Comparison of ENCODE assay signal across 1 cellular context in the genomic region with DNA sequence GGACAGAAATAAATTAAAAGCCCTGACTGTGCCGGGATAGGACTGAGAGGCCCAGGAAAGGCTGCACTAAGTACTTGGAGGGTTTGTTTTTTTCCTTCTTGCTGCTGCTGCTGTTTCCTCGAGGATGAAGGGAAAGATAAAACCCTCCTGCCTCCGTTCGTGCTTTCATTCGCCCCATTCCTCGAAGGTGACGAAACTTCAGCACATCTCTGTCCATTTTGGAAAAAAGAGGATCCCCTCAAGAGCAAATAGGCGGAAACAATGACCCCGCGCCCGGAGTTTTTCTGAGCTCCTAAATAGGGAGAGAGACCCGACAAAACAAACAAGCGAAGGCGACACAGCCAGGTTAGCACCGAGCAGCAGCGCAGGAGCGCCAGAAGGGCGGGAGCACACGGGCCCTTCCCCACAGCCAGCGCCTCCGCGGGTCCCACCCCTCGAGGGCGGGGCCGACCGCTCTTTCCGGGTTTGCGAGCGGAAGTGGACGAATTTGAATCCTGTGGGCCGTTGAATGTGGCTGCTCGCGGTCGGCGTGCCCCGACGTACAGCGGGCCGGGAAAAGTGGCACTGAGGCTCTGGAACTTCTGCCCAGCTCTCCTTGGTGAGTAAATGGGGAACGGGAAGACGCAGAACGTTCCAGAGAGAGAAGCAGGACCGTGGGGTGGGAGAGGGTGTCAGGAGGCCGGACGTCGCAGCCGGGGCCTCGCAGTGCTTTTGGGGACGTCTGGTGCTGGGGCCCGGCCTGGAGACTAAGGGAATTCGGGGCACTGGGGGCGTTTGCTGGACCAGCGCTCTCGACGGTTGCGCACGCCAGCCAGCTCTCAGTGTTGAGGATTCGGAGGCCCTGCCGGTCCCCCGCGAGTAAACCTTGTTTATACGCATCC.
TF ChIP-seq lines count a peak whose summit lies in the region.

Gene G2E3 (plus strand): TSS at position 484 of the 881 bp plus-strand sequence. CDS start 21,922 bp downstream, outside the sequence.

TF ChIP-seq in HepG2, 621 proteins besides CTCF, POLR2A, EP300 and RAD21 (continued from another document and continues in another):
- TF ChIP-seq ZBTB26 (CRISPR knock-in tag; IDR thresholded peaks at IDR 0.05; ENCODE audit: borderline replicate concordance) = peak; percentile 83
- TF ChIP-seq ARID2 (CRISPR knock-in tag; IDR thresholded peaks at IDR 0.05; ENCODE audit: borderline replicate concordance) = peak; percentile 98
- TF ChIP-seq IRF9 (CRISPR knock-in tag; IDR thresholded peaks at IDR 0.05; ENCODE audit: borderline replicate concordance) = peak; percentile 99
- no peak; the same call in 1 of the 2 replicates for TF ChIP-seq ZNF83 (CRISPR knock-in tag; IDR thresholded peaks at IDR 0.05; ENCODE audit: borderline replicate concordance)
- TF ChIP-seq KLF6 (CRISPR knock-in tag; IDR thresholded peaks at IDR 0.05) = peak; percentile 85
- TF ChIP-seq ELF1 (CRISPR knock-in tag; IDR thresholded peaks at IDR 0.05) = peak; percentile 99
- peak; percentile 99 for TF ChIP-seq ATF7-NPFF (CRISPR knock-in tag; IDR thresholded peaks at IDR 0.05; ENCODE audit: low read depth)
- TF ChIP-seq ZNF616 (CRISPR knock-in tag; IDR thresholded peaks at IDR 0.05; ENCODE audit: low read depth) = peak; percentile 90; the same call in 1 of the 2 replicates
- TF ChIP-seq CREB3 (CRISPR knock-in tag; IDR thresholded peaks at IDR 0.05) = peak; percentile 75; the same call in 1 of the 2 replicates
- no peak; the same call in 1 of the 2 replicates for TF ChIP-seq GMEB2 (CRISPR knock-in tag; IDR thresholded peaks at IDR 0.05; ENCODE audit: low read depth)
- TF ChIP-seq ZNF614 (CRISPR knock-in tag; IDR thresholded peaks at IDR 0.05; ENCODE audit: borderline replicate concordance) = peak; percentile 97
- TF ChIP-seq ZNF556 (CRISPR knock-in tag; IDR thresholded peaks at IDR 0.05; ENCODE audit: borderline replicate concordance) = peak; percentile 92; the same call in 1 of the 2 replicates
- TF ChIP-seq GPBP1L1 (CRISPR knock-in tag; IDR thresholded peaks at IDR 0.05) = no peak
- peak; percentile 74; the same call in 1 of the 2 replicates for TF ChIP-seq ZBED4 (CRISPR knock-in tag; IDR thresholded peaks at IDR 0.05; ENCODE audit: borderline replicate concordance)
- peak; percentile 46; the same call in 1 of the 2 replicates for TF ChIP-seq TSC22D2 (CRISPR knock-in tag; IDR thresholded peaks at IDR 0.05; ENCODE audit: borderline replicate concordance)
- TF ChIP-seq ZNF780A (CRISPR knock-in tag; IDR thresholded peaks at IDR 0.05) = no peak; the same call in 1 of the 2 replicates
- TF ChIP-seq ZNF75D (CRISPR knock-in tag; IDR thresholded peaks at IDR 0.05; ENCODE audit: borderline replicate concordance) = peak; percentile 82; the same call in 1 of the 2 replicates
- TF ChIP-seq SRSF9 (IDR thresholded peaks at IDR 0.05; ENCODE audit: borderline replicate concordance, insufficient read depth, low read depth, low read length, poor library complexity, severe bottlenecking) = no peak
- peak; percentile 98 for TF ChIP-seq FLYWCH1 (CRISPR knock-in tag; IDR thresholded peaks at IDR 0.05)
- TF ChIP-seq, protein P1, sequence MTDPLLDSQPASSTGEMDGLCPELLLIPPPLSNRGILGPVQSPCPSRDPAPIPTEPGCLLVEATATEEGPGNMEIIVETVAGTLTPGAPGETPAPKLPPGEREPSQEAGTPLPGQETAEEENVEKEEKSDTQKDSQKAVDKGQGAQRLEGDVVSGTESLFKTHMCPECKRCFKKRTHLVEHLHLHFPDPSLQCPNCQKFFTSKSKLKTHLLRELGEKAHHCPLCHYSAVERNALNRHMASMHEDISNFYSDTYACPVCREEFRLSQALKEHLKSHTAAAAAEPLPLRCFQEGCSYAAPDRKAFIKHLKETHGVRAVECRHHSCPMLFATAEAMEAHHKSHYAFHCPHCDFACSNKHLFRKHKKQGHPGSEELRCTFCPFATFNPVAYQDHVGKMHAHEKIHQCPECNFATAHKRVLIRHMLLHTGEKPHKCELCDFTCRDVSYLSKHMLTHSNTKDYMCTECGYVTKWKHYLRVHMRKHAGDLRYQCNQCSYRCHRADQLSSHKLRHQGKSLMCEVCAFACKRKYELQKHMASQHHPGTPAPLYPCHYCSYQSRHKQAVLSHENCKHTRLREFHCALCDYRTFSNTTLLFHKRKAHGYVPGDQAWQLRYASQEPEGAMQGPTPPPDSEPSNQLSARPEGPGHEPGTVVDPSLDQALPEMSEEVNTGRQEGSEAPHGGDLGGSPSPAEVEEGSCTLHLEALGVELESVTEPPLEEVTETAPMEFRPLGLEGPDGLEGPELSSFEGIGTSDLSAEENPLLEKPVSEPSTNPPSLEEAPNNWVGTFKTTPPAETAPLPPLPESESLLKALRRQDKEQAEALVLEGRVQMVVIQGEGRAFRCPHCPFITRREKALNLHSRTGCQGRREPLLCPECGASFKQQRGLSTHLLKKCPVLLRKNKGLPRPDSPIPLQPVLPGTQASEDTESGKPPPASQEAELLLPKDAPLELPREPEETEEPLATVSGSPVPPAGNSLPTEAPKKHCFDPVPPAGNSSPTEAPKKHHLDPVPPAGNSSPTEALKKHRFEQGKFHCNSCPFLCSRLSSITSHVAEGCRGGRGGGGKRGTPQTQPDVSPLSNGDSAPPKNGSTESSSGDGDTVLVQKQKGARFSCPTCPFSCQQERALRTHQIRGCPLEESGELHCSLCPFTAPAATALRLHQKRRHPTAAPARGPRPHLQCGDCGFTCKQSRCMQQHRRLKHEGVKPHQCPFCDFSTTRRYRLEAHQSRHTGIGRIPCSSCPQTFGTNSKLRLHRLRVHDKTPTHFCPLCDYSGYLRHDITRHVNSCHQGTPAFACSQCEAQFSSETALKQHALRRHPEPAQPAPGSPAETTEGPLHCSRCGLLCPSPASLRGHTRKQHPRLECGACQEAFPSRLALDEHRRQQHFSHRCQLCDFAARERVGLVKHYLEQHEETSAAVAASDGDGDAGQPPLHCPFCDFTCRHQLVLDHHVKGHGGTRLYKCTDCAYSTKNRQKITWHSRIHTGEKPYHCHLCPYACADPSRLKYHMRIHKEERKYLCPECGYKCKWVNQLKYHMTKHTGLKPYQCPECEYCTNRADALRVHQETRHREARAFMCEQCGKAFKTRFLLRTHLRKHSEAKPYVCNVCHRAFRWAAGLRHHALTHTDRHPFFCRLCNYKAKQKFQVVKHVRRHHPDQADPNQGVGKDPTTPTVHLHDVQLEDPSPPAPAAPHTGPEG (CRISPR knock-in tag; IDR thresholded peaks at IDR 0.05) = peak; percentile 94
- peak; percentile 82 for TF ChIP-seq ZNF20 (CRISPR knock-in tag; IDR thresholded peaks at IDR 0.05)
- 0 out of 2 replicates have a peak, but pooled peaks have one; percentile 64 for TF ChIP-seq ZNF569 (CRISPR knock-in tag; IDR thresholded peaks at IDR 0.05; ENCODE audit: borderline replicate concordance)
- peak; percentile 89; the same call in 1 of the 2 replicates for TF ChIP-seq GFI1 (CRISPR knock-in tag; IDR thresholded peaks at IDR 0.05; ENCODE audit: borderline replicate concordance)
- TF ChIP-seq, protein P2, sequence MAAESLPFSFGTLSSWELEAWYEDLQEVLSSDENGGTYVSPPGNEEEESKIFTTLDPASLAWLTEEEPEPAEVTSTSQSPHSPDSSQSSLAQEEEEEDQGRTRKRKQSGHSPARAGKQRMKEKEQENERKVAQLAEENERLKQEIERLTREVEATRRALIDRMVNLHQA (CRISPR knock-in tag; IDR thresholded peaks at IDR 0.05) = no peak
- TF ChIP-seq KAT7 (CRISPR knock-in tag; IDR thresholded peaks at IDR 0.05; ENCODE audit: borderline replicate concordance) = peak; percentile 100
- peak; percentile 98; the same call in 1 of the 2 replicates for TF ChIP-seq KDM5B (CRISPR knock-in tag; IDR thresholded peaks at IDR 0.05; ENCODE audit: borderline replicate concordance)
- TF ChIP-seq ZNF703 (CRISPR knock-in tag; IDR thresholded peaks at IDR 0.05; ENCODE audit: borderline replicate concordance) = peak; percentile 74; the same call in 1 of the 2 replicates
- TF ChIP-seq ZBTB49 (CRISPR knock-in tag; IDR thresholded peaks at IDR 0.05; ENCODE audit: borderline replicate concordance) = peak; percentile 65; the same call in 1 of the 2 replicates
- peak; percentile 94 for TF ChIP-seq DRAP1 (CRISPR knock-in tag; IDR thresholded peaks at IDR 0.05)
- TF ChIP-seq SMARCE1 (IDR thresholded peaks at IDR 0.05; ENCODE audit: borderline replicate concordance) = no peak
- TF ChIP-seq HNF4A (CRISPR knock-in tag; IDR thresholded peaks at IDR 0.05) = peak; percentile 41; the same call in 1 of the 2 replicates
